Comparison of ENCODE assay signal across 1 cellular context in the genomic region with DNA sequence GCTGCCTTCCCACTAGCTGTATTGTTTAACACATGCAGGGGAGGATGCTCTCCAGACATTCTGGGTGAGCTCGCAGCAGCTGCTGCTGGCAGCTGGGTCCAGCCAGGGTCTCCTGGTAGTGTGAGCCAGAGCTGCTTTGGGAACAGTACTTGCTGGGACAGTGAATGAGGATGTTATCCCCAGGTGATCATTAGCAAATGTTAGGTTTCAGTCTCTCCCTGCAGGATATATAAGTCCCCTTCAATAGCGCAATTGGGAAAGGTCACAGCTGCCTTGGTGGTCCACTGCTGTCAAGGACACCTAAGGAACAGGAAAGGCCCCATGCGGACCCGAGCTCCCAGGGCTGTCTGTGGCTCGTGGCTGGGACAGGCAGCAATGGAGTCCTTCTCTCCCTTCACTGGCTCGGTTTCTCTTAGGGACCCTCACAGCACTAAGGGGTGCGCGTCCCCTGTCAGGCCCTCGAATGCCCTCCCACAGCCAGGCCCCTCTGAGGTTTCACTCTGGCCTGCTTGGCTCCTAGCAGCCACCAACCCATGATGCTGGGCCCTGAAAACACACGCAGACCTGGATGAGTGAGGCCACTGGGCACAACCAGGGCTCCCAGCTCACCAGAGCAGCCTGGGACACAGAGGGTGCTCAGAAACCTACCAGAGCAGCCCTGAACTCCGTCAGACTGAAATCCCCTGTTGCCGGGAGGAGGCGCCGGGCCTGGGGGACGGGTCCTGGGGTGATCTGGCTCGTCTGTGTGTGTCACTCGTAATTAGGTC.
TF ChIP-seq lines count a peak whose summit lies in the region.

No MANE protein-coding gene starts in this region.

TF ChIP-seq in IMR-90, 13 proteins besides CTCF, POLR2A, EP300 and RAD21:
- 0 out of 2 replicates have a peak, but pooled peaks have one; percentile 10 for TF ChIP-seq MAZ (IDR thresholded peaks at IDR 0.05; ENCODE audit: borderline replicate concordance, low read depth, low read length)
- TF ChIP-seq, protein P1, sequence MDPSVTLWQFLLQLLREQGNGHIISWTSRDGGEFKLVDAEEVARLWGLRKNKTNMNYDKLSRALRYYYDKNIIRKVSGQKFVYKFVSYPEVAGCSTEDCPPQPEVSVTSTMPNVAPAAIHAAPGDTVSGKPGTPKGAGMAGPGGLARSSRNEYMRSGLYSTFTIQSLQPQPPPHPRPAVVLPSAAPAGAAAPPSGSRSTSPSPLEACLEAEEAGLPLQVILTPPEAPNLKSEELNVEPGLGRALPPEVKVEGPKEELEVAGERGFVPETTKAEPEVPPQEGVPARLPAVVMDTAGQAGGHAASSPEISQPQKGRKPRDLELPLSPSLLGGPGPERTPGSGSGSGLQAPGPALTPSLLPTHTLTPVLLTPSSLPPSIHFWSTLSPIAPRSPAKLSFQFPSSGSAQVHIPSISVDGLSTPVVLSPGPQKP (IDR thresholded peaks at IDR 0.05; ENCODE audit: borderline replicate concordance, low read depth, low read length): no peak
